7 cellular contexts compared by ENCODE assay signal in genomic region chr1:206693029-206693428, GRCh38. TPM values are rescaled to one million over a fixed set of nuclear protein-coding genes. Genes with fewer than 3 reads are reported as not detected.
DNase-seq lines count a peak whose midpoint lies in the region; ATAC-seq and TF ChIP-seq lines count a peak whose summit lies in the region.

No MANE protein-coding gene starts in this region.

- ATAC-seq in lower lobe of right lung, result peak; percentile 50 to 52

- no peak for TF ChIP-seq POLR2A in thyroid gland (IDR thresholded peaks at IDR 0.05)

- H3K4me3 Mint-ChIP-seq in MCF 10A (ENCODE audit: unreplicated experiment), result no peak overlapping the region

- H3K4me1 ChIP-seq in lower lobe of right lung, result peaks cover 84% of the 10 kb centered on the region
- peaks cover 57 to 84% of the 10 kb centered on the region in 2 donors for H3K4me1 ChIP-seq in thyroid gland

- intact Hi-C loops in lower lobe of right lung (cut with DNase I), result no loop called here
- intact Hi-C loops in thyroid gland (cut with DNase I), result no loop called here
- intact Hi-C loops in MCF 10A (cut with micrococcal nuclease), result no loop called here

- CTCF ChIA-PET in MCF 10A (lab: Yijun Ruan, JAX), result interaction anchor here (0.9 to 9.5 kb wide), 6 partner anchors 13 to 219 kb away, joined by 3 to 90 read pairs (median 10); partner anchors contain the start of gene EIF2D

- no TSS peak for BruUV-seq in MCF 10A (replicated peaks; lab: Mats Ljungman, UMichigan)

- DNase-seq in NCI-H1092 treated with DMSO at 0.1 percent for 48 hours (lab: John Stamatoyannopoulos, UW) (peak; percentile 77), lower lobe of right lung (no peak), thyroid gland (peak; percentile 91 to 94), cortex of kidney (lab: John Stamatoyannopoulos, UW) (no peak), MCF 10A (ENCODE audit: unreplicated experiment) (no peak)
- DNase-seq in activated naive CD4-positive, alpha-beta T cell treated with anti-CD3 and anti-CD28 coated beads, Interleukin-2, amount 50 U/mL, for 16 hours, result no peak

- TF ChIP-seq CTCF in lower lobe of right lung (IDR thresholded peaks at IDR 0.05), result no peak
- no peak for TF ChIP-seq CTCF in thyroid gland (IDR thresholded peaks at IDR 0.05)
- TF ChIP-seq CTCF in MCF 10A (IDR thresholded peaks at IDR 0.05; ENCODE audit: unreplicated experiment), result no peak

- H3K36me3 ChIP-seq in lower lobe of right lung, result peaks cover 21% of the 10 kb centered on the region
- H3K36me3 ChIP-seq in thyroid gland, result no peaks in the 10 kb centered on the region

- H3K27me3 Mint-ChIP-seq in MCF 10A (ENCODE audit: insufficient read depth, unreplicated experiment), result no peaks in the 10 kb centered on the region

- H3K4me1 Mint-ChIP-seq in MCF 10A (ENCODE audit: insufficient read depth, unreplicated experiment), result peaks cover 56% of the 10 kb centered on the region

- H3K4me3 ChIP-seq in lower lobe of right lung (no peak overlapping the region), thyroid gland (replicated peaks in 1 of 3) (no peak overlapping the region)

- H3K27ac Mint-ChIP-seq in MCF 10A (ENCODE audit: low read depth, unreplicated experiment), result no peak overlapping the region

- peaks cover 5% of the 10 kb centered on the region for H3K36me3 Mint-ChIP-seq in MCF 10A (ENCODE audit: insufficient read depth, unreplicated experiment)

- H3K27ac ChIP-seq in cingulate gyrus (ENCODE audit: low read depth, low read length), result peak overlapping the region; percentile 65
- peak overlapping the region; percentile 24 for H3K27ac ChIP-seq in lower lobe of right lung
- peak overlapping the region; percentile 58 to 91 (median 80) for H3K27ac ChIP-seq in thyroid gland

- H3K9me3 ChIP-seq in lower lobe of right lung (no peaks in the 10 kb centered on the region), thyroid gland (no peaks in the 10 kb centered on the region)

- no peaks in the 10 kb centered on the region for H3K9me3 Mint-ChIP-seq in MCF 10A (ENCODE audit: unreplicated experiment)

- no peaks in the 10 kb centered on the region for H3K27me3 ChIP-seq in lower lobe of right lung (ENCODE audit: low read depth)
- no peaks in the 10 kb centered on the region for H3K27me3 ChIP-seq in thyroid gland

- WGBS in thyroid gland, 2 donors, result 27 to 28% methylated on average over 10 of the region's 10 CpGs

- POLR2A ChIA-PET in MCF 10A (lab: Yijun Ruan, JAX), result interaction anchor here (0.6 to 12.6 kb wide), 2 partner anchors 13 to 628 kb away, joined by 3 to 229 read pairs; partner anchors contain the start of gene CD55

RNA-seq across cellular contexts. Expression of gene MAPKAPK2, which starts 8.3 kb away (rescaled TPM):
- 87.0 TPM for total RNA-seq in lower lobe of right lung
- total RNA-seq in thyroid gland, result 10 to 100 TPM; 48.5 to 64.0 (median 59.9) TPM
- 142 and 178 TPM in 2 replicates for total RNA-seq in MCF 10A (2022)

RNA-seq across cellular contexts. Expression of gene DYRK3, which starts 57.7 kb away (rescaled TPM):
- total RNA-seq in lower lobe of right lung, result 6.4 TPM
- 10 to 100 TPM; 14.5 to 21.2 (median 15.9) TPM for total RNA-seq in thyroid gland
- 45.4 and 58.5 TPM in 2 replicates for total RNA-seq in MCF 10A (2022)

Comparison
In these comparisons a context has a peak if more than half of its experiments do, and no peak if none do; other contexts are left out.
1. DNase-seq: peak in NCI-H1092 treated with DMSO at 0.1 percent for 48 hours (single experiment) and thyroid gland (2 of 2); none in lower lobe of right lung (single experiment), cortex of kidney (single experiment), MCF 10A (single experiment) and activated naive CD4-positive, alpha-beta T cell treated with anti-CD3 and anti-CD28 coated beads, Interleukin-2, amount 50 U/mL, for 16 hours (single experiment).
2. H3K27ac ChIP-seq: peak in every context shown above with its lines; median percentile 80 in thyroid gland; 65 in cingulate gyrus; 24 in lower lobe of right lung.